ENCODE assay signal across 21 cellular contexts in the genomic region with DNA sequence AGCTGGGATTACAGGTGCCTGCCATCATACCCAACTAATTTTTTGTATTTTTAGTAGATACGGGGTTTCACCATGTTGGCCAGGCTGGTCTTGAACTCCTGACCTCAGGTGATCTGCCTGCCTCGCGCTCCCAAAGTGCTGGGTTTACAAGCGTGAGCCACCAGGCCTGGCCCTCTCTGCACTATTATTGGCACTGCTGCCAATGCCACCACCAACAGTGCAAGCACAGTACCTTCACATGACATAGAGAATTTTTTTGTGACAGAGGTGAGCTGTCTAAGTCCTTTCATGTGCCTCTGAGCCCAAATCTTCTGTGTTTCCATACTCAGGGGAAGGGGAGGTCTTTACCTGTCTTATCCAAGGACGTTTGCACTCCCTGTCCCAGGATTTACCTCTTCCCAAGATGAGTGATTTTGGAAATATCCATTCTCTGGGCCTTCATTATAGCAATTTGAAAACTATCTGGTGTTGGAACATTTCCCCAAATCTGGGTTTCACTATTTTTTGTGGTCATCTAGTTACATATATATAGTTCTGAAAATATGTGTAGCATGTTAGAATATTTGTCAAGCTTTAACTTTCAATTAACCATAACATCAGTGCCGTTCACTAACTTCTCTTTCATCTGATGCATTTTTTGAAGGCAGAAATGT. TPM values are rescaled to one million over a fixed set of nuclear protein-coding genes. Genes with fewer than 3 reads are reported as not detected.
A peak's percentile ranks its signal among the peaks of the same experiment; 100 is the strongest.
DNase-seq lines count a peak whose midpoint lies in the region; ATAC-seq, FAIRE-seq and TF ChIP-seq lines count a peak whose summit lies in the region.
"Had no signal": no experiment of that assay in that cellular context is flagged by ENCODE, and none has a peak within 500 bp of the region (broad histone marks: within the 10 kb centered on the region; RNA-seq: fewer than 3 reads in every experiment).

No MANE protein-coding gene starts in this region.

- no peaks in the 10 kb centered on the region for H4K20me1 ChIP-seq in GM12878 (ENCODE audit: control insufficient read depth, insufficient read depth)

- H3K79me2 ChIP-seq in GM12878 (ENCODE audit: control insufficient read depth, insufficient read depth, low read length): no peaks in the 10 kb centered on the region

- in situ Hi-C loops in GM12878 (cut with MboI): loop anchor here (25.0 kb wide), 1 partner anchor 390 kb away; no protein-coding TSS in a partner anchor

- H2AFZ ChIP-seq in GM12878 (ENCODE audit: control insufficient read depth, low read depth, low read length): no peak overlapping the region

- no peak for TF ChIP-seq POLR2A in GM12878 (IDR thresholded peaks at IDR 0.05; ENCODE audit: low read depth, low read length)

- H3K36me3 Mint-ChIP-seq in T-helper 2 cell treated with Interferon-gamma antibody and Interleukin-4, amounts not matched to agents 5 μg/mL and 100 μg/mL, for 36 hours (ENCODE audit: low read depth): peaks cover 33% of the 10 kb centered on the region
- H3K36me3 Mint-ChIP-seq: natural killer cell, type B pancreatic cell had no signal

- no peaks in the 10 kb centered on the region; the same call in 1 of the 3 replicates for H3K9me3 ChIP-seq in GM12878 (replicated peaks; ENCODE audit: control insufficient read depth, insufficient read depth, low read length)
- H3K9me3 ChIP-seq: esophagus squamous epithelium, prostate gland had no signal

- no peak for TF ChIP-seq EP300 in GM12878 (IDR thresholded peaks at IDR 0.05; ENCODE audit: borderline replicate concordance in 1 of 2, control insufficient read depth in 1 of 2, low read depth in 2 of 2, low read length in 2 of 2)

- H3K27me3 Mint-ChIP-seq in T-helper 2 cell treated with Interferon-gamma antibody and Interleukin-4, amounts not matched to agents 5 μg/mL and 100 μg/mL, for 36 hours (ENCODE audit: low read depth): no peaks in the 10 kb centered on the region
- H3K27me3 Mint-ChIP-seq: type B pancreatic cell had no signal

- no peak for TF ChIP-seq RAD21 in GM12878 (IDR thresholded peaks at IDR 0.05; ENCODE audit: insufficient read depth, low read depth, low read length)

- WGBS in GM12878 (ENCODE audit: insufficient coverage, insufficient replicate concordance, low lambda C conversion rate, missing lambda C conversion rate): 32% methylated on average over 6 of the region's 6 CpGs

- ATAC-seq in GM18909 (IDR thresholded peaks at IDR 0.05; ENCODE audit: poor library complexity, unreplicated experiment) (peak; percentile 21), HG03460 (IDR thresholded peaks at IDR 0.05; ENCODE audit: unreplicated experiment) (peak; percentile 24), GM12878 (peak; percentile 38)

- peak overlapping the region; percentile 21 for H3K4me3 Mint-ChIP-seq in T-helper 2 cell treated with Interferon-gamma antibody and Interleukin-4, amounts not matched to agents 5 μg/mL and 100 μg/mL, for 36 hours
- H3K4me3 Mint-ChIP-seq: natural killer cell, type B pancreatic cell had no signal

- FAIRE-seq in GM12878 (lab: Jason Lieb, UNC): no peak

- H3K36me3 ChIP-seq in GM12878 (ENCODE audit: control insufficient read depth in 2 of 2, insufficient read depth in 2 of 2, low read length in 1 of 2): no peaks in the 10 kb centered on the region
- H3K36me3 ChIP-seq: brain microvascular endothelial cell, esophagus squamous epithelium, prostate gland had no signal

- H3K4me2 ChIP-seq in GM12878 (ENCODE audit: control insufficient read depth, insufficient read depth): peak overlapping the region; percentile 61
- H3K4me2 ChIP-seq: smooth muscle cell had no signal

- H3K9ac ChIP-seq in GM12878 (ENCODE audit: control insufficient read depth, insufficient read depth, low read length): no peak overlapping the region; the same call in none of the 2 replicates

- POLR2A ChIA-PET in GM12878 (lab: Charles Lee): no interaction called here

- SMC1A ChIA-PET in GM12878 (lab: Charles Lee; ENCODE audit: uncharacterized antibody, unreplicated experiment): interaction anchor here (0.9 to 1.8 kb wide), 3 partner anchors 13 to 35 kb away, joined by 3 to 4 read pairs (median 4); no protein-coding TSS in a partner anchor

- no peaks in the 10 kb centered on the region; a peak in 1 of 4 replicates for H3K27me3 ChIP-seq in GM12878 (replicated peaks in 1 of 2; ENCODE audit: control insufficient read depth in 2 of 2, insufficient read depth in 2 of 2, low read length in 1 of 2)
- H3K27me3 ChIP-seq: brain microvascular endothelial cell, esophagus squamous epithelium had no signal

- no peak overlapping the region for H3K27ac Mint-ChIP-seq in T-helper 2 cell treated with Interferon-gamma antibody and Interleukin-4, amounts not matched to agents 5 μg/mL and 100 μg/mL, for 36 hours
- H3K27ac Mint-ChIP-seq: type B pancreatic cell had no signal

- CTCF ChIA-PET in GM12878 (lab: Yijun Ruan, JAX): interaction anchor here (2.9 to 10.0 kb wide), 2 partner anchors 35 to 45 kb away, joined by 17 to 137 read pairs; no protein-coding TSS in a partner anchor

- H3K27ac ChIP-seq in GM12878 (ENCODE audit: control insufficient read depth, insufficient read depth): peak overlapping the region; percentile 35; the same call in 1 of the 2 replicates
- H3K27ac ChIP-seq: 22Rv1, brain microvascular endothelial cell, esophagus squamous epithelium, prostate gland, VCaP had no signal

- H3K4me1 Mint-ChIP-seq in T-helper 2 cell treated with Interferon-gamma antibody and Interleukin-4, amounts not matched to agents 5 μg/mL and 100 μg/mL, for 36 hours (ENCODE audit: low read depth): peaks cover 76% of the 10 kb centered on the region

- peaks cover 29% of the 10 kb centered on the region for H3K9me3 Mint-ChIP-seq in T-helper 2 cell treated with Interferon-gamma antibody and Interleukin-4, amounts not matched to agents 5 μg/mL and 100 μg/mL, for 36 hours
- H3K9me3 Mint-ChIP-seq: natural killer cell had no signal

- intact Hi-C loops in GM12878 (cut with micrococcal nuclease; ENCODE audit: unreplicated experiment): loop anchor here (10.0 kb wide), 2 partner anchors 137 to 357 kb away; no protein-coding TSS in a partner anchor

- RAD21 ChIA-PET in GM12878 (lab: Charles Lee; ENCODE audit: unreplicated experiment): interaction anchor here (1.1 to 1.3 kb wide), 3 partner anchors 9 to 35 kb away, joined by 3 to 6 read pairs (median 5); no protein-coding TSS in a partner anchor

- BruUV-seq in GM12878 (replicated peaks; lab: Mats Ljungman, UMichigan): no TSS peak

- DNase-seq in T-helper 2 cell treated with Interferon-gamma antibody and Interleukin-4, amounts not matched to agents 5 μg/mL and 100 μg/mL, for 36 hours (ENCODE audit: low spot score): no peak
- DNase-seq in T-helper 2 cell (no peak), GM12878 (ENCODE audit: low read depth, low spot score) (no peak), GM03348 (ENCODE audit: low spot score) (no peak)
- no peak for DNase-seq in stimulated activated naive CD4-positive, alpha-beta T cell (lab: John Stamatoyannopoulos, UW)
- DNase-seq in stimulated activated CD4-positive, alpha-beta T cell treated with anti-CD3 and anti-CD28 coated beads, Interleukin-2, amount 100 ng/mL, for 24 hours: no peak
- DNase-seq: activated gamma-delta T cell, brain microvascular endothelial cell, C1 segment of cervical spinal cord, esophagus squamous epithelium, natural killer cell, NCI-H82 had no signal

- H3K4me3 ChIP-seq in GM12878: no peak overlapping the region
- H3K4me3 ChIP-seq: esophagus squamous epithelium, lung, prostate gland, smooth muscle cell had no signal

- no peak for TF ChIP-seq CTCF in GM12878 (IDR thresholded peaks at IDR 0.05 in 2 of 3, conservative IDR thresholded peaks at IDR 0.05 in 1 of 3; ENCODE audit: control insufficient read depth in 2 of 3, extremely low read depth in 1 of 3, insufficient read depth in 1 of 3, low read depth in 3 of 3, low read length in 3 of 3)

- H3K4me1 ChIP-seq in GM12878 (ENCODE audit: control insufficient read depth, insufficient read depth, low read length): peaks cover 75% of the 10 kb centered on the region
- H3K4me1 ChIP-seq: prostate gland had no signal

TF ChIP-seq in GM12878, 131 proteins besides CTCF, POLR2A, EP300 and RAD21:
- TF ChIP-seq IKZF2 (IDR thresholded peaks at IDR 0.05) (peak; percentile 40 to 52; a peak in 3 of 4 replicates), CREM (IDR thresholded peaks at IDR 0.05; ENCODE audit: low read depth) (no peak), NFIC (IDR thresholded peaks at IDR 0.05; ENCODE audit: low read depth, low read length) (peak; percentile 71; the same call in 1 of the 2 replicates), RUNX3 (IDR thresholded peaks at IDR 0.05; ENCODE audit: low read length) (peak; percentile 75; the same call in 1 of the 2 replicates), FOXM1 (IDR thresholded peaks at IDR 0.05; ENCODE audit: low read depth, low read length) (0 out of 2 replicates have a peak, but pooled peaks have one; percentile 38), RBBP5 (conservative IDR thresholded peaks at IDR 0.05) (no peak), SREBF1 (IDR thresholded peaks at IDR 0.05; ENCODE audit: low read length) (no peak), EED (IDR thresholded peaks at IDR 0.05; ENCODE audit: low read depth) (peak; percentile 77; the same call in 1 of the 2 replicates), JUNB (IDR thresholded peaks at IDR 0.05) (peak; percentile 54; the same call in 1 of the 2 replicates), SPI1 (IDR thresholded peaks at IDR 0.05; ENCODE audit: borderline replicate concordance, insufficient read depth, low read depth, low read length) (0 out of 2 replicates have a peak, but pooled peaks have one; percentile 14), MEF2A (IDR thresholded peaks at IDR 0.05; ENCODE audit: insufficient read depth, low read depth, low read length) (0 out of 2 replicates have a peak, but pooled peaks have one; percentile 10)

RNA-seq across cellular contexts. Expression of a gene that starts 5.4 kb away (rescaled TPM):
- total RNA-seq in GM12878 (2013; cell fraction: nucleolus; rRNA removed): 3.3 and 4.7 TPM in 2 replicates
- total RNA-seq in GM12878 (2014; rRNA removed): 6.2 and 6.3 TPM in 2 replicates
- 7.0 and 7.1 TPM in 2 replicates for total RNA-seq in GM12878 (2014; rRNA removed; fragmentation: Illumina TruSeq; extraction: Trizol)
- total RNA-seq in GM12878 (2021): 5.4 TPM in 2 replicates
- 4.9 TPM for polyA plus RNA-seq in GM12878 (2011; ENCODE audit: low read depth)
- 0.14 and 0.22 TPM in 2 replicates for polyA plus RNA-seq in GM12878 (2011; rRNA removed)
- polyA plus RNA-seq in GM12878 (2011; cell fraction: cytosol; rRNA removed): 0.18 and 0.19 TPM in 2 replicates
- 0.07 TPM in 2 replicates for polyA plus RNA-seq in GM12878 (2011; cell fraction: nucleus; rRNA removed)
- 4.3 TPM in 2 replicates for polyA plus RNA-seq in GM12878 (2012)
- polyA plus RNA-seq in GM12878 (2014; fragmentation: Illumina TruSeq; extraction: Trizol): 9.7 and 11.3 TPM in 2 replicates
- polyA plus RNA-seq in GM12878 (2014; fragmentation: Nextera tagmentation; extraction: Ambion mirVana): 1 to 10 TPM in 1 of 2 experiments, under 1 TPM in 1; 0.71 to 1.2 TPM
- 4.3 and 4.4 TPM in 2 replicates for polyA plus RNA-seq in GM12878 (2014; rRNA removed)
- polyA plus RNA-seq in GM12878 (2016; fragmentation: Nextera tagmentation; extraction: Ambion mirVana): 1 to 10 TPM; 1.1 to 1.5 TPM
- polyA minus RNA-seq in GM12878 (2011; rRNA and poly(A)+ RNA removed): 0.10 and 0.22 TPM in 2 replicates
- polyA minus RNA-seq in GM12878 (2011; cell fraction: cytosol; rRNA and poly(A)+ RNA removed): not detected in 2 replicates
- polyA minus RNA-seq in GM12878 (2011; cell fraction: nucleus; rRNA and poly(A)+ RNA removed): 0.12 and 0.19 TPM in 2 replicates
- total RNA-seq: Daoy, smooth muscle cell had no signal
- polyA plus RNA-seq: smooth muscle cell had no signal
